ENCODE assay signal across 1 cellular context in genomic region chr1:113874017-113874879, GRCh38.
TF ChIP-seq lines count a peak whose summit lies in the region.

No MANE protein-coding gene starts in this region.

TF ChIP-seq in K562, 482 proteins besides CTCF, POLR2A, EP300 and RAD21 (continued from another document and continues in another):
- TF ChIP-seq ATF3 (IDR thresholded peaks at IDR 0.05) (0 out of 2 replicates have a peak, but pooled peaks have one; percentile 28), ATF3 (CRISPR knock-in tag; conservative IDR thresholded peaks at IDR 0.05) (no peak), ZBTB26 (CRISPR knock-in tag; IDR thresholded peaks at IDR 0.05) (no peak), MEF2A (IDR thresholded peaks at IDR 0.05; ENCODE audit: control insufficient read depth, low read depth, low read length) (no peak), ARHGAP35 (IDR thresholded peaks at IDR 0.05; ENCODE audit: partially characterized antibody) (no peak), TAF9B (IDR thresholded peaks at IDR 0.05; ENCODE audit: partially characterized antibody) (no peak), TOE1 (IDR thresholded peaks at IDR 0.05; ENCODE audit: borderline replicate concordance) (0 out of 2 replicates have a peak, but pooled peaks have one; percentile 9), TOE1 (CRISPR knock-in tag; IDR thresholded peaks at IDR 0.05; ENCODE audit: borderline replicate concordance, low read depth) (no peak), ZNF445 (CRISPR knock-in tag; IDR thresholded peaks at IDR 0.05; ENCODE audit: low read depth) (no peak), ZNF518B (CRISPR knock-in tag; IDR thresholded peaks at IDR 0.05) (no peak), PTBP1 (IDR thresholded peaks at IDR 0.05; ENCODE audit: low read depth, low read length) (no peak), ETS2 (tag; IDR thresholded peaks at IDR 0.05; ENCODE audit: borderline replicate concordance, poor library complexity, severe bottlenecking) (no peak), SMAD3 (CRISPR knock-in tag; conservative IDR thresholded peaks at IDR 0.05) (no peak; the same call in 1 of the 2 replicates), ZNF197 (CRISPR knock-in tag; IDR thresholded peaks at IDR 0.05; ENCODE audit: low read depth) (no peak), HNRNPH1 (optimal IDR thresholded peaks at IDR 0.05; ENCODE audit: low read depth, low read length) (no peak), TRIM25 (IDR thresholded peaks at IDR 0.05; ENCODE audit: borderline replicate concordance) (no peak), ATF4 (CRISPR knock-in tag; IDR thresholded peaks at IDR 0.05) (no peak), CREB3 (tag; conservative IDR thresholded peaks at IDR 0.05; ENCODE audit: low read depth) (no peak), ZC3H8 (IDR thresholded peaks at IDR 0.05) (no peak), NCOR1 (IDR thresholded peaks at IDR 0.05) (no peak), STAT5B (CRISPR knock-in tag; IDR thresholded peaks at IDR 0.05) (no peak), ZNF280B (CRISPR knock-in tag; IDR thresholded peaks at IDR 0.05) (no peak), CXXC5 (CRISPR knock-in tag; IDR thresholded peaks at IDR 0.05) (no peak), SOX6 (IDR thresholded peaks at IDR 0.05) (peak; percentile 81), FOXK1 (CRISPR knock-in tag; IDR thresholded peaks at IDR 0.05; ENCODE audit: borderline replicate concordance) (no peak), TAF7 (tag; IDR thresholded peaks at IDR 0.05) (no peak), FOXO4 (CRISPR knock-in tag; IDR thresholded peaks at IDR 0.05) (no peak), FOXP4 (CRISPR knock-in tag; IDR thresholded peaks at IDR 0.05; ENCODE audit: borderline replicate concordance) (no peak), MAFG (tag; conservative IDR thresholded peaks at IDR 0.05) (peak; percentile 57), EWSR1 (IDR thresholded peaks at IDR 0.05; ENCODE audit: borderline replicate concordance, low read depth, partially characterized antibody) (no peak), NBN (IDR thresholded peaks at IDR 0.05; ENCODE audit: low read depth) (no peak), GATAD2A (IDR thresholded peaks at IDR 0.05) (no peak), RNF2 (IDR thresholded peaks at IDR 0.05) (no peak), BRF1 (IDR thresholded peaks at IDR 0.05; ENCODE audit: borderline replicate concordance, extremely low read depth, insufficient read length) (no peak), MTA2 (IDR thresholded peaks at IDR 0.05; ENCODE audit: low read depth) (no peak), PYGO2 (tag; IDR thresholded peaks at IDR 0.05) (no peak), FOS (IDR thresholded peaks at IDR 0.05; ENCODE audit: extremely low read depth, insufficient read length) (no peak), NCOA6 (IDR thresholded peaks at IDR 0.05) (no peak), ZBED1 (IDR thresholded peaks at IDR 0.05) (no peak), ZNF146 (CRISPR knock-in tag; IDR thresholded peaks at IDR 0.05; ENCODE audit: unreplicated experiment) (no peak), KDM5B (IDR thresholded peaks at IDR 0.05; ENCODE audit: insufficient replicate concordance, low read depth, low read length) (no peak), ZNF583 (CRISPR knock-in tag; IDR thresholded peaks at IDR 0.05) (no peak), ZNF24 (IDR thresholded peaks at IDR 0.05) (no peak; the same call in 1 of the 2 replicates), SMAD2 (IDR thresholded peaks at IDR 0.05; ENCODE audit: low read depth, low read length) (no peak), FOXJ3 (CRISPR knock-in tag; IDR thresholded peaks at IDR 0.05) (no peak), RBM15 (IDR thresholded peaks at IDR 0.05; ENCODE audit: insufficient read depth, low read length) (no peak), ARID1B (IDR thresholded peaks at IDR 0.05) (peak; percentile 70), ZNF766 (CRISPR knock-in tag; conservative IDR thresholded peaks at IDR 0.05) (no peak), ZNF764 (CRISPR knock-in tag; IDR thresholded peaks at IDR 0.05; ENCODE audit: low read depth) (no peak), ZNF639 (CRISPR knock-in tag; conservative IDR thresholded peaks at IDR 0.05 in 1 of 2, IDR thresholded peaks at IDR 0.05 in 1 of 2) (peak in 1 of 2 experiments; percentile 51; a peak in 1 of 4 replicates), ZNF561 (CRISPR knock-in tag; conservative IDR thresholded peaks at IDR 0.05) (no peak), HINFP (tag; conservative IDR thresholded peaks at IDR 0.05; ENCODE audit: low read depth) (no peak), PHB (CRISPR knock-in tag; IDR thresholded peaks at IDR 0.05) (no peak), BCOR (IDR thresholded peaks at IDR 0.05) (no peak), SREBF1 (IDR thresholded peaks at IDR 0.05; ENCODE audit: borderline replicate concordance, low read depth, low read length) (no peak), RBM39 (optimal IDR thresholded peaks at IDR 0.05; ENCODE audit: low read depth, low read length) (no peak)
